Comparison of ENCODE assay signal across 8 cellular contexts in genomic region chr19:51799311-51799997, GRCh38. TPM values are rescaled to one million over a fixed set of nuclear protein-coding genes. Genes with fewer than 3 reads are reported as not detected.
A peak's percentile ranks its signal among the peaks of the same experiment; 100 is the strongest.
DNase-seq lines count a peak whose midpoint lies in the region; ATAC-seq and TF ChIP-seq lines count a peak whose summit lies in the region.

No MANE protein-coding gene starts in this region.

- H3K27me3 ChIP-seq in parathyroid adenoma (ENCODE audit: control insufficient read depth, insufficient read depth, low read length) = no peaks in the 10 kb centered on the region

- H3K27ac ChIP-seq in parathyroid adenoma = peak overlapping the region; percentile 98

- no peaks in the 10 kb centered on the region for H3K27me3 Mint-ChIP-seq in progenitor cell of endocrine pancreas

- no peaks in the 10 kb centered on the region for H3K4me1 Mint-ChIP-seq in progenitor cell of endocrine pancreas (ENCODE audit: low read depth)

- no peak overlapping the region for H3K27ac Mint-ChIP-seq in progenitor cell of endocrine pancreas

- ATAC-seq in HG03196 (IDR thresholded peaks at IDR 0.05; ENCODE audit: unreplicated experiment) (no peak), GM19467 (IDR thresholded peaks at IDR 0.05; ENCODE audit: unreplicated experiment) (no peak), GM19455 (IDR thresholded peaks at IDR 0.05; ENCODE audit: unreplicated experiment) (no peak)

- H3K79me2 ChIP-seq in parathyroid adenoma = no peaks in the 10 kb centered on the region

- H3K9ac ChIP-seq in parathyroid adenoma = no peak overlapping the region

- peak overlapping the region; percentile 58 for H3K4me2 ChIP-seq in parathyroid adenoma (ENCODE audit: low read length)

- H3K4me3 Mint-ChIP-seq in progenitor cell of endocrine pancreas (ENCODE audit: low read depth) = no peak overlapping the region

- no peaks in the 10 kb centered on the region for H3K36me3 ChIP-seq in parathyroid adenoma (ENCODE audit: control insufficient read depth, insufficient read depth, low read length)

- H3K9me3 Mint-ChIP-seq in progenitor cell of endocrine pancreas (ENCODE audit: low read depth) = peaks cover 24% of the 10 kb centered on the region

- TF ChIP-seq CTCF in fibroblast of the aortic adventitia (IDR thresholded peaks at IDR 0.05; ENCODE audit: insufficient read depth, low read length) (no peak), parathyroid adenoma (IDR thresholded peaks at IDR 0.05) (peak; percentile 40), progenitor cell of endocrine pancreas (IDR thresholded peaks at IDR 0.05; ENCODE audit: unreplicated experiment) (no peak)

- H3K9me3 ChIP-seq in parathyroid adenoma (ENCODE audit: control insufficient read depth, low read length) = no peaks in the 10 kb centered on the region

- peak overlapping the region; percentile 74 for H2AFZ ChIP-seq in parathyroid adenoma

- H3K4me3 ChIP-seq in fibroblast of the aortic adventitia (ENCODE audit: low read depth, low read length) = no peak overlapping the region
- peak overlapping the region; percentile 40 for H3K4me3 ChIP-seq in parathyroid adenoma (ENCODE audit: low read depth, low read length)

- peak; percentile 47 for DNase-seq in DMS53 (lab: John Stamatoyannopoulos, UW)
- peak; percentile 100 for DNase-seq in RPMI7951 (ENCODE audit: low read depth)
- DNase-seq in fibroblast of the aortic adventitia (ENCODE audit: low read depth) = peak; percentile 98
- DNase-seq in progenitor cell of endocrine pancreas (ENCODE audit: low spot score, unreplicated experiment) = no peak

- H3K36me3 Mint-ChIP-seq in progenitor cell of endocrine pancreas (ENCODE audit: insufficient read depth) = no peaks in the 10 kb centered on the region

- H3K4me1 ChIP-seq in parathyroid adenoma = peaks cover 45% of the 10 kb centered on the region

RNA-seq across cellular contexts. Expression of gene FPR3, which starts 4.5 kb away (rescaled TPM):
- total RNA-seq in RPMI7951 (2014; rRNA removed; shearing (Covaris generic)) = 0.60 and 0.98 TPM in 2 replicates
- total RNA-seq in fibroblast of the aortic adventitia (ENCODE audit: low replicate concordance) (not detected in 2 replicates), progenitor cell of endocrine pancreas (not detected in 2 replicates)

RNA-seq across cellular contexts. Expression of gene FPR2, which starts 38.5 kb away (rescaled TPM):
- 8.1 and 8.4 TPM in 2 replicates for total RNA-seq in RPMI7951 (2014; rRNA removed; shearing (Covaris generic))
- total RNA-seq in fibroblast of the aortic adventitia (ENCODE audit: low replicate concordance) (not detected in 2 replicates), progenitor cell of endocrine pancreas (not detected in 2 replicates)

RNA-seq across cellular contexts. Expression of gene FPR1, which starts 47.8 kb away (rescaled TPM):
- 9.4 and 13.2 TPM in 2 replicates for total RNA-seq in RPMI7951 (2014; rRNA removed; shearing (Covaris generic))
- total RNA-seq in fibroblast of the aortic adventitia (ENCODE audit: low replicate concordance) (not detected in 2 replicates), progenitor cell of endocrine pancreas (not detected in 2 replicates)
